ENCODE assay signal across 30 cellular contexts in the genomic region with DNA sequence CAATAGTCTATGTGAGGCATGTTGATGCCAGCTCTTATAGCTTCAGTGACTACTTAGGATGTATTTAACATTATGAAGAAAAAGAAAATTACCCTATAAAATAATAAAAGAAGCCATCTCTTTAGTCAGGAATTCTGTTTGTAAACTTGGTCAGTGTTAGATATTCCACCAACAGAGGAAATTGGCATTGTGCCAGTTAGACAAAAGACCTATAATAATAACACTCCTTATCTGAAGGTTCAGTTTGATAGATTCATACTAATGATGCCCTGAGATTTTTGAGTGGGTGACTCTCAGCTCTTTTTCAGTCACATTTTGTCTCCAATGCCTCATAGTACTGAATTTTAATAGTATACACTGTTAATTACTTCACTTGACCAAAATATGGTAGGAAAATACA. TPM values are rescaled to one million over a fixed set of nuclear protein-coding genes. Genes with fewer than 3 reads are reported as not detected.
"Had no signal": no experiment of that assay in that cellular context is flagged by ENCODE, and none has a peak within 500 bp of the region (broad histone marks: within the 10 kb centered on the region; RNA-seq: fewer than 3 reads in every experiment).

No MANE protein-coding gene starts in this region.

- DNase-seq: activated CD4-positive, alpha-beta memory T cell treated with anti-CD3 and anti-CD28 coated beads, Interleukin-2, amount 10 ng/mL, durations not matched to agents 7 days and 5 days; activated CD4-positive, alpha-beta T cell treated with anti-CD3 and anti-CD28 coated beads for 1 hour; activated CD4-positive, alpha-beta T cell treated with anti-CD3 and anti-CD28 coated beads for 48 hours; activated CD4-positive, CD25-positive, alpha-beta regulatory T cell; activated gamma-delta T cell; activated naive CD4-positive, alpha-beta T cell treated with Interleukin-2 at 50 U/mL for 16 hours; activated naive CD8-positive, alpha-beta T cell treated with anti-CD3 and anti-CD28 coated beads, Interleukin-2, amount 10 ng/mL, durations not matched to agents 7 days and 5 days; activated T-cell treated with anti-CD3 and anti-CD28 coated beads, Interleukin-2, amount 50 U/mL, for 1 hour; activated T-cell treated with anti-CD3 and anti-CD28 coated beads, Interleukin-2, amount 50 U/mL, for 72 hours; adrenal gland; body of pancreas; NCI-H187 treated with DMSO at 0.1 percent for 48 hours; NCI-H2081 treated with DMSO at 0.1 percent for 48 hours; NCI-H2171 treated with DMSO at 0.1 percent for 48 hours; NCI-H2227 treated with DMSO at 0.1 percent for 48 hours; NCI-H510A treated with DMSO at 0.1 percent for 48 hours; NCI-H526 treated with DMSO at 0.1 percent for 48 hours; Right ventricle myocardium superior; T1000; WERI-Rb-1 had no signal

- FAIRE-seq: astrocyte had no signal

- H3K36me3 ChIP-seq: adrenal gland, breast epithelium, WERI-Rb-1 had no signal

- H3K4me3 ChIP-seq: adrenal gland, body of pancreas, breast epithelium, coronary artery, SK-N-MC had no signal

- H3K27ac ChIP-seq: adrenal gland, body of pancreas, breast epithelium, coronary artery, SK-N-MC, WERI-Rb-1 had no signal

- H3K4me1 ChIP-seq: adrenal gland, body of pancreas, breast epithelium had no signal

- H3K9me3 ChIP-seq: adrenal gland, body of pancreas, breast epithelium had no signal

- H3K27me3 ChIP-seq: body of pancreas had no signal

- ATAC-seq: activated T-cell treated with anti-CD3 and anti-CD28 coated beads, Interleukin-2, amount 50 U/mL, for 72 hours; activated T-helper 17 cell treated with anti-CD3 and anti-CD28 coated beads, Interleukin-2, amount 50 U/mL, for 72 hours; body of pancreas had no signal

RNA-seq across cellular contexts. Expression of a gene that starts 6.6 kb away (rescaled TPM):
- total RNA-seq: activated CD4-positive, alpha-beta memory T cell treated with anti-CD3 and anti-CD28 coated beads, Interleukin-2, amount 10 ng/mL, durations not matched to agents 7 days and 5 days; activated CD8-positive, alpha-beta memory T cell treated with anti-CD3 and anti-CD28 coated beads for 36 hours; activated naive CD8-positive, alpha-beta T cell treated with anti-CD3 and anti-CD28 coated beads, Interleukin-2, amount 10 ng/mL, durations not matched to agents 7 days and 5 days; activated T-cell treated with anti-CD3 and anti-CD28 coated beads, Interleukin-2, amount 50 U/mL, for 72 hours; activated T-helper 17 cell treated with anti-CD3 and anti-CD28 coated beads, Interleukin-2, amount 50 U/mL, for 72 hours; body of pancreas; breast epithelium; cardiac septum; OCI-LY7; Right ventricle myocardium superior; T-helper 1 cell treated with Interleukin-12 subunit alpha and Interleukin-12 subunit beta and Interleukin-4 antibody, amounts not matched to agents 30 ng/mL and 1 ng/mL, for 36 hours; T-helper 2 cell treated with Interferon-gamma antibody and Interleukin-4, amounts not matched to agents 100 ng/mL and 5 ng/mL, for 36 hours had no signal
